18 cellular contexts compared by ENCODE assay signal in the genomic region with DNA sequence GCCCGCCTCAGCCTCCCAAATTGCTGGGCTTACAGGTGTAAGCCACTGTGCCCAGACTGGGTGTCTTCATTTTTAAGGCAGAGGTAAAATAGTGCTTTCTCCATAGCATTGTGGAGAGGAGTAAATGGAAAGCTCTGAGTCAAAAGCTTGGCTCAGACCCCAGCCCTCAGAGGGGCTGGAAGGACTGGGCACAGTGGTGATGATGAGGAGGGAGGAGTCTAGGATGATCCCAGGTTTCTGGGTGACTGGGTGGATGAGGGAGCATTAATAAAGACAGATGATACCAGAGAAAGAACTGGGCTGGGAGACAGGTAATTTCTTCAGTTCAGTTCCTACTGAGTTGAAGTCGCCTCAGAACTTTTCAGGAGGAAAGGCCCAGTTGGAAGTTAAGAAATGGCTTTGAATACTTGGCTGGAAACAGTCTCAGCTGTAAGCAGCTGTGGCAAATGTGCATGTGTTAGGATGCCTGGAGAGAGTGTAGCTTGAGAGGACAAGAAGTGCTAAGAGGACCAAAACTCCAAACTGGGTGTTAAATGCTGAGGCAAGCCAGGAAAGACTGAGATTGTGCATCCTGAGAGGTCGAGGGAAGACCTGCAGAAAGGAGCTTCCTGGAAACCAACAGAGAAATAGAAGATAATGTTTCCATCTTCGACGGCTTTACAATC. TPM values are rescaled to one million over a fixed set of nuclear protein-coding genes. Genes with fewer than 3 reads are reported as not detected.
A peak's percentile ranks its signal among the peaks of the same experiment; 100 is the strongest.
DNase-seq lines count a peak whose midpoint lies in the region; ATAC-seq and TF ChIP-seq lines count a peak whose summit lies in the region.
"Had no signal": no experiment of that assay in that cellular context is flagged by ENCODE, and none has a peak within 500 bp of the region (broad histone marks: within the 10 kb centered on the region; RNA-seq: fewer than 3 reads in every experiment).

No MANE protein-coding gene starts in this region.

- no peak for ATAC-seq in gastrocnemius medialis
- no peak for ATAC-seq in HG02798 (IDR thresholded peaks at IDR 0.05; ENCODE audit: poor library complexity, unreplicated experiment)
- ATAC-seq in left colon = no peak
- ATAC-seq: activated T-cell treated with anti-CD3 and anti-CD28 coated beads, Interleukin-2, amount 50 U/mL, for 4 hours; HCT116; natural killer cell treated with Interleukin-12 subunit alpha and Interleukin-12 subunit beta and Interleukin-15 and Interleukin-18, amount 100 ng/mL, for 72 hours; stimulated activated naive CD8-positive, alpha-beta T cell treated with anti-CD3 and anti-CD28 coated beads, Interleukin-15, Interleukin-2, amounts not matched to agents 100 U/mL and 50 U/mL, for 24 hours had no signal

- peak overlapping the region; percentile 2; the same call in 1 of the 2 replicates for H3K4me3 ChIP-seq in AG10803 (ENCODE audit: low read length)
- no peak overlapping the region for H3K4me3 ChIP-seq in brain microvascular endothelial cell (ENCODE audit: low read depth, low read length)
- no peak overlapping the region for H3K4me3 ChIP-seq in left ventricle myocardium inferior
- no peak overlapping the region for H3K4me3 ChIP-seq in gastrocnemius medialis
- H3K4me3 ChIP-seq: adrenal gland, Peyer's patch had no signal

- DNase-seq in AG10803 (ENCODE audit: low read depth) (peak; percentile 52), brain microvascular endothelial cell (no peak), left ventricle myocardium inferior (no peak), gastrocnemius medialis (no peak), SHP77 (lab: John Stamatoyannopoulos, UW) (no peak), left colon (no peak)
- no peak for DNase-seq in activated naive CD4-positive, alpha-beta T cell treated with anti-CD3 and anti-CD28 coated beads, Interleukin-2, amount 50 U/mL, for 16 hours
- DNase-seq: activated CD4-positive, alpha-beta T cell treated with anti-CD3 and anti-CD28 coated beads, Interleukin-2, amount 50 U/mL, for 1 hour; activated T-cell treated with anti-CD3 and anti-CD28 coated beads, Interleukin-2, amount 50 U/mL, for 4 hours; adrenal gland; kidney glomerular epithelial cell; NCI-H2029 treated with DMSO at 0.1 percent for 48 hours; Peyer's patch; stimulated activated naive CD8-positive, alpha-beta T cell treated with anti-CD3 and anti-CD28 coated beads, Interleukin-15, Interleukin-2, amounts not matched to agents 100 U/mL and 50 U/mL, for 24 hours; T-helper 2 cell had no signal

- TF ChIP-seq POLR2A in gastrocnemius medialis (IDR thresholded peaks at IDR 0.05) = no peak

- H3K27ac ChIP-seq in brain microvascular endothelial cell (peak overlapping the region; percentile 97), left ventricle myocardium inferior (replicated peaks) (peak overlapping the region; percentile 73), gastrocnemius medialis (peak overlapping the region in 3 of 4 donors; percentile 53 to 75 (median 68))

- no peaks in the 10 kb centered on the region for H3K27me3 ChIP-seq in brain microvascular endothelial cell (replicated peaks)
- H3K27me3 ChIP-seq in left ventricle myocardium inferior (ENCODE audit: low read depth) = no peaks in the 10 kb centered on the region
- no peaks in the 10 kb centered on the region for H3K27me3 ChIP-seq in gastrocnemius medialis
- H3K27me3 ChIP-seq: adrenal gland, Peyer's patch had no signal

- TF ChIP-seq CTCF in AG10803 (conservative IDR thresholded peaks at IDR 0.05; ENCODE audit: low read length) = no peak
- no peak for TF ChIP-seq CTCF in brain microvascular endothelial cell (IDR thresholded peaks at IDR 0.05; ENCODE audit: low read depth, low read length, missing control alignments)
- TF ChIP-seq CTCF in left ventricle myocardium inferior (IDR thresholded peaks at IDR 0.05; ENCODE audit: borderline replicate concordance) = no peak
- no peak for TF ChIP-seq CTCF in gastrocnemius medialis (IDR thresholded peaks at IDR 0.05 in 4 of 5, conservative IDR thresholded peaks at IDR 0.05 in 1 of 5)

- H3K9me3 ChIP-seq in left ventricle myocardium inferior (replicated peaks) (no peaks in the 10 kb centered on the region), gastrocnemius medialis (no peaks in the 10 kb centered on the region)
- H3K9me3 ChIP-seq: adrenal gland, Peyer's patch had no signal

- H3K36me3 ChIP-seq in brain microvascular endothelial cell (replicated peaks) (no peaks in the 10 kb centered on the region), left ventricle myocardium inferior (no peaks in the 10 kb centered on the region), gastrocnemius medialis (no peaks in the 10 kb centered on the region)
- H3K36me3 ChIP-seq: adrenal gland, Peyer's patch had no signal

- intact Hi-C loops in left ventricle myocardium inferior (cut with micrococcal nuclease) (no loop called here), gastrocnemius medialis (cut with DNase I; ENCODE audit: low total_unique reads) (loop anchor here (5.0 kb wide), 2 partner anchors 192 to 737 kb away; no protein-coding TSS in a partner anchor), left colon (cut with DNase I, micrococcal nuclease) (loop anchor here in 1 of 2 donors (10.0 kb wide), 1 partner anchor 194 kb away; no protein-coding TSS in a partner anchor)

- in situ Hi-C loops in brain microvascular endothelial cell (cut with HindIII; ENCODE audit: low pct_ligation_motif_present, low sequenced_read_pairs) (no loop called here), gastrocnemius medialis (cut with MboI; ENCODE audit: low sequenced_read_pairs in 4 of 4) (no loop called here)

- H3K4me1 ChIP-seq in left ventricle myocardium inferior (peaks cover 31% of the 10 kb centered on the region), gastrocnemius medialis (peaks cover 4 to 7% of the 10 kb centered on the region in 2 donors)

RNA-seq across cellular contexts. Expression of a gene that starts 37.1 kb away (rescaled TPM):
- total RNA-seq in left ventricle myocardium inferior = 5.9 TPM
- total RNA-seq in gastrocnemius medialis = 10 to 100 TPM; 12.8 to 37.7 (median 23.3) TPM
- total RNA-seq in left colon = 1 to 10 TPM; 2.3 to 3.9 TPM
- total RNA-seq: activated T-cell treated with anti-CD3 and anti-CD28 coated beads, Interleukin-2, amount 50 U/mL, for 4 hours had no signal
